Comparison of ENCODE assay signal across 16 cellular contexts in the genomic region with DNA sequence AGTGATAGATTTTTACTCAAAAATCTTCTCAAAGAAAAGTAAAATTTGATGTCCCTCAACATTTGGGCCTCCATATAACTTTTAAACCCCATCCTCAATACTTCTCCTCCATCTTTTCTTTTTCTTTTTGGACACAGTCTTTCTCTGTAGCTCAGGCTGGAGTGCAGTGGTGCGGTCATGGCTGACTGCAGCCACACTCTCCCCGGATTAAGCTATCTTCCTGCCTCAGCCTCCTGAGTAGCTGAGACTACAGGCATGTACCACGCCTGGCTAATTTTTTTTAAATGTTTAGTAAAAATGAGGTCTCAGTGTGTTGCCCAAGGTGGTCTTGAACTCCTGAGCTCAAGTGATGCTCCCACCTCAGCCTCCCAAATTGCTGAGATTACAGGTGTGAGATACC. TPM values are rescaled to one million over a fixed set of nuclear protein-coding genes. Genes with fewer than 3 reads are reported as not detected.
A peak's percentile ranks its signal among the peaks of the same experiment; 100 is the strongest.
DNase-seq lines count a peak whose midpoint lies in the region; ATAC-seq and TF ChIP-seq lines count a peak whose summit lies in the region.
"Had no signal": no experiment of that assay in that cellular context is flagged by ENCODE, and none has a peak within 500 bp of the region (broad histone marks: within the 10 kb centered on the region; RNA-seq: fewer than 3 reads in every experiment).

No MANE protein-coding gene starts in this region.

- H3K4me3 Mint-ChIP-seq in activated B cell treated with CpG ODN at 0.5 μM for 24 hours = peak overlapping the region; percentile 53
- H3K4me3 Mint-ChIP-seq: brain had no signal

- peak; percentile 56 for ATAC-seq in GM19438 (IDR thresholded peaks at IDR 0.05; ENCODE audit: low read depth, unreplicated experiment)
- peak; percentile 64 for ATAC-seq in HG03025 (IDR thresholded peaks at IDR 0.05; ENCODE audit: low FRiP score, unreplicated experiment)
- peak; percentile 67 for ATAC-seq in activated B cell treated with CpG ODN at 0.5 μM for 24 hours (ENCODE audit: low read depth)

- CTCF ChIA-PET in activated B cell treated with CpG ODN at 0.5 μM for 24 hours (lab: Charles Lee) = no interaction called here

- TF ChIP-seq CTCF in C4-2B (conservative IDR thresholded peaks at IDR 0.05) (no peak), activated B cell treated with CpG ODN at 0.5 μM for 24 hours (IDR thresholded peaks at IDR 0.05) (no peak)

- no peaks in the 10 kb centered on the region for H3K36me3 Mint-ChIP-seq in activated B cell treated with CpG ODN at 0.5 μM for 24 hours (ENCODE audit: low read depth)

- H3K27ac ChIP-seq in C4-2B = peak overlapping the region; percentile 74
- H3K27ac ChIP-seq: ovary, tibial nerve had no signal

- POLR2A ChIA-PET in activated B cell treated with CpG ODN at 0.5 μM for 24 hours (lab: Charles Lee) = interaction anchor here (1.8 kb wide), 1 partner anchor 33 kb away, joined by 8 read pairs; the partner anchor contains the start of gene KDM6A

- H3K9me3 Mint-ChIP-seq in activated B cell treated with CpG ODN at 0.5 μM for 24 hours = peaks cover 2% of the 10 kb centered on the region

- intact Hi-C loops in activated B cell treated with CpG ODN at 0.5 μM for 24 hours (cut with micrococcal nuclease) = loop anchor here (2.0 to 5.0 kb wide), 2 partner anchors 15 to 34 kb away; partner anchors contain the start of gene KDM6A

- peak overlapping the region; percentile 76 for H3K27ac Mint-ChIP-seq in activated B cell treated with CpG ODN at 0.5 μM for 24 hours
- H3K27ac Mint-ChIP-seq: brain had no signal

- H3K4me1 Mint-ChIP-seq in activated B cell treated with CpG ODN at 0.5 μM for 24 hours = peaks cover 71% of the 10 kb centered on the region

- H3K27me3 Mint-ChIP-seq in activated B cell treated with CpG ODN at 0.5 μM for 24 hours = no peaks in the 10 kb centered on the region

- DNase-seq in activated B cell treated with CpG ODN at 0.5 μM for 24 hours (no peak), NCI-H446 treated with DMSO at 0.1 percent for 48 hours (lab: John Stamatoyannopoulos, UW) (no peak), NCI-H1048 (lab: John Stamatoyannopoulos, UW) (no peak), pons (ENCODE audit: low spot score) (no peak), Ammon's horn (ENCODE audit: low spot score) (no peak)
- DNase-seq: activated CD4-positive, alpha-beta T cell treated with anti-CD3 and anti-CD28 coated beads, Interleukin-2, amount 50 U/mL, for 48 hours; activated gamma-delta T cell treated with Interleukin-2 at 50 U/mL for 16 hours; DMS153; mesendoderm; ovary; stimulated activated CD4-positive, alpha-beta T cell treated with anti-CD3 and anti-CD28 coated beads, Interleukin-12 subunit alpha, Interleukin-12 subunit beta, amount 100 ng/mL, for 4 hours had no signal

RNA-seq across cellular contexts. Expression of gene KDM6A, which starts 33.1 kb away (rescaled TPM):
- total RNA-seq in activated B cell treated with CpG ODN at 0.5 μM for 24 hours = 32.1 and 36.0 TPM in 2 replicates
